In the genomic region with DNA sequence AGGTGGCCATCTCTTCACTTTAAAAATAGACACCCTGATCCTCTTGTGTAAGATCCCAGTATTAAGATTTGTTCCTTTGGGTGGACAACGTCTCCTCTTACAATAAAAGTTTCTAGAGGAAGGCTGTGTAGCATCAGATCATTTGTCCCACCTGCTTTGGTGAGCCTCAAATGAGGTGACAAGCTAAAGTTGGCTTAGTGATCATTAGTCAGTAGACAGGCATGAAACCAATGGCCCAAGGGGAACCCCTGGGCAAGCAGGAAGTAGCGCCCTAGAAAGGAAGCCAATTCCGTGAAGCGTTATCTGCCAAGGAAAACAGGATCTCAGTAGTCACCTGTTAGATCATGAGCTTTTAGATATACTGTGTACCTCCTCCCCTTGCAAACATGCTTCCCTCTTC, we compare ENCODE assay signal across 25 cellular contexts.
DNase-seq lines count a peak whose midpoint lies in the region; ATAC-seq and TF ChIP-seq lines count a peak whose summit lies in the region.
"Had no signal": no experiment of that assay in that cellular context is flagged by ENCODE, and none has a peak within 500 bp of the region (broad histone marks: within the 10 kb centered on the region; RNA-seq: fewer than 3 reads in every experiment).

No MANE protein-coding gene starts in this region.

- H3K27ac Mint-ChIP-seq in activated naive CD4-positive, alpha-beta T cell treated with anti-CD3 and anti-CD28 coated beads for 36 hours = no peak overlapping the region
- H3K27ac Mint-ChIP-seq in activated naive CD4-positive, alpha-beta T cell treated with anti-CD3 and anti-CD28 coated beads, Interleukin-2, amount 10 ng/mL, durations not matched to agents 7 days and 5 days = no peak overlapping the region
- H3K27ac Mint-ChIP-seq in stimulated activated naive B cell treated with anti-CD40 and anti-IgM and Interleukin-4, amounts not matched to agents 10 μg/mL and 1 μg/mL and 100 μg/mL, for 72 hours = no peak overlapping the region
- H3K27ac Mint-ChIP-seq: T-helper 2 cell treated with Interferon-gamma antibody and Interleukin-4, amounts not matched to agents 5 μg/mL and 100 μg/mL, for 36 hours; type B pancreatic cell had no signal

- intact Hi-C loops in activated naive CD4-positive, alpha-beta T cell treated with anti-CD3 and anti-CD28 coated beads for 36 hours (cut with micrococcal nuclease) = no loop called here
- intact Hi-C loops in mammary epithelial cell (cut with micrococcal nuclease) (no loop called here), thyroid gland (cut with DNase I) (no loop called here)

- CTCF ChIA-PET in activated naive CD4-positive, alpha-beta T cell treated with anti-CD3 and anti-CD28 coated beads for 36 hours (lab: Charles Lee) = interaction anchor here (1.5 kb wide), 1 partner anchor 11 kb away, joined by 6 read pairs; no protein-coding TSS in a partner anchor
- CTCF ChIA-PET in activated naive CD4-positive, alpha-beta T cell treated with anti-CD3 and anti-CD28 coated beads, Interleukin-2, amount 10 ng/mL, durations not matched to agents 7 days and 5 days (lab: Charles Lee) = interaction anchor here (1.1 to 1.5 kb wide), 3 partner anchors 12 to 376 kb away, joined by 3 to 4 read pairs (median 3); no protein-coding TSS in a partner anchor
- CTCF ChIA-PET in mammary epithelial cell (lab: Charles Lee; ENCODE audit: low non-redundant PET) = no interaction called here

- H3K27ac ChIP-seq in mammary epithelial cell (ENCODE audit: insufficient read depth, low read depth, low read length) (no peak overlapping the region), thyroid gland (no peak overlapping the region)
- H3K27ac ChIP-seq: brain microvascular endothelial cell, colonic mucosa, prostate gland had no signal

- BruUV-seq in mammary epithelial cell (replicated peaks; lab: Mats Ljungman, UMichigan) = no TSS peak

- TF ChIP-seq POLR2A in thyroid gland (IDR thresholded peaks at IDR 0.05) = no peak

- H3K27me3 ChIP-seq in mammary epithelial cell (ENCODE audit: insufficient read depth, low read length) (peaks cover 3% of the 10 kb centered on the region), thyroid gland (no peaks in the 10 kb centered on the region)
- H3K27me3 ChIP-seq: brain microvascular endothelial cell, colonic mucosa had no signal

- no peaks in the 10 kb centered on the region for H3K27me3 Mint-ChIP-seq in activated naive CD4-positive, alpha-beta T cell treated with anti-CD3 and anti-CD28 coated beads for 36 hours (ENCODE audit: low read depth)
- no peaks in the 10 kb centered on the region for H3K27me3 Mint-ChIP-seq in activated naive CD4-positive, alpha-beta T cell treated with anti-CD3 and anti-CD28 coated beads, Interleukin-2, amount 10 ng/mL, durations not matched to agents 7 days and 5 days
- peaks cover 0 to 8% of the 10 kb centered on the region in 2 donors for H3K27me3 Mint-ChIP-seq in stimulated activated naive B cell treated with anti-CD40 and anti-IgM and Interleukin-4, amounts not matched to agents 10 μg/mL and 1 μg/mL and 100 μg/mL, for 72 hours

- no peaks in the 10 kb centered on the region for H3K9me3 Mint-ChIP-seq in activated naive CD4-positive, alpha-beta T cell treated with anti-CD3 and anti-CD28 coated beads for 36 hours
- H3K9me3 Mint-ChIP-seq in activated naive CD4-positive, alpha-beta T cell treated with anti-CD3 and anti-CD28 coated beads, Interleukin-2, amount 10 ng/mL, durations not matched to agents 7 days and 5 days = no peaks in the 10 kb centered on the region
- no peaks in the 10 kb centered on the region for H3K9me3 Mint-ChIP-seq in stimulated activated naive B cell treated with anti-CD40 and anti-IgM and Interleukin-4, amounts not matched to agents 10 μg/mL and 1 μg/mL and 100 μg/mL, for 72 hours
- H3K9me3 Mint-ChIP-seq: T-helper 2 cell treated with Interferon-gamma antibody and Interleukin-4, amounts not matched to agents 5 μg/mL and 100 μg/mL, for 36 hours; type B pancreatic cell had no signal

- no peak overlapping the region for H3K4me3 ChIP-seq in mammary epithelial cell (replicated peaks in 1 of 3; ENCODE audit: insufficient read depth in 1 of 3, low read depth in 2 of 3, low read length in 3 of 3)
- no peak overlapping the region for H3K4me3 ChIP-seq in thyroid gland (replicated peaks in 1 of 3)
- H3K4me3 ChIP-seq: colonic mucosa, prostate gland, smooth muscle cell had no signal

- no peaks in the 10 kb centered on the region for H3K79me2 ChIP-seq in mammary epithelial cell (ENCODE audit: insufficient read depth, low read length)

- no peaks in the 10 kb centered on the region for H3K36me3 ChIP-seq in mammary epithelial cell (ENCODE audit: insufficient read depth, low read length)
- H3K36me3 ChIP-seq in thyroid gland = no peaks in the 10 kb centered on the region
- H3K36me3 ChIP-seq: brain microvascular endothelial cell, colonic mucosa, prostate gland had no signal

- dilution Hi-C loops in mammary epithelial cell (cut with HindIII; ENCODE audit: low sequenced_read_pairs) = no loop called here

- ATAC-seq in stimulated activated naive B cell treated with anti-CD40 and anti-IgM and Interleukin-4, amounts not matched to agents 10 μg/mL and 1 μg/mL and 100 μg/mL, for 72 hours (replicated peaks) = peak; percentile 21 to 55
- ATAC-seq in GM19324 (IDR thresholded peaks at IDR 0.05; ENCODE audit: low FRiP score, unreplicated experiment) = no peak

- no peaks in the 10 kb centered on the region for H3K4me1 ChIP-seq in mammary epithelial cell (ENCODE audit: insufficient read depth, low read length)
- H3K4me1 ChIP-seq in thyroid gland = no peaks in the 10 kb centered on the region
- H3K4me1 ChIP-seq: colonic mucosa, prostate gland had no signal

- in situ Hi-C loops in mammary epithelial cell (cut with MboI; ENCODE audit: low sequenced_read_pairs in 2 of 2) = loop anchor here in 1 of 2 donors (25.0 kb wide), 2 partner anchors 200 to 450 kb away; no protein-coding TSS in a partner anchor

- DNase-seq in activated naive CD4-positive, alpha-beta T cell treated with anti-CD3 and anti-CD28 coated beads for 36 hours = peak; percentile 8
- DNase-seq in activated naive CD4-positive, alpha-beta T cell treated with anti-CD3 and anti-CD28 coated beads, Interleukin-2, amount 10 ng/mL, durations not matched to agents 7 days and 5 days = no peak
- DNase-seq in mammary epithelial cell (peak; percentile 44), kidney tubule cell (ENCODE audit: low spot score) (peak; percentile 72), LoVo (ENCODE audit: low spot score) (no peak), thyroid gland (no peak)
- DNase-seq in stimulated activated naive B cell treated with anti-CD40 and anti-IgM and Interleukin-4, amounts not matched to agents 10 μg/mL and 1 μg/mL and 100 μg/mL, for 72 hours = no peak
- DNase-seq: 8988T; activated CD4-positive, alpha-beta T cell treated with anti-CD3 and anti-CD28 coated beads, Interleukin-2, amount 50 U/mL, for 4 hours; activated CD8-positive, alpha-beta memory T cell treated with anti-CD3 and anti-CD28 coated beads, Interleukin-2, amount 50 U/mL, for 48 hours; activated effector memory CD4-positive, alpha-beta T cell treated with anti-CD3 and anti-CD28 coated beads, Interleukin-2, amount 50 U/mL, for 16 hours; colonic mucosa; DMS79 treated with DMSO at 0.1 percent for 48 hours; GOT3; MM.1S; NCI-H1436; NCI-H524 treated with DMSO at 0.1 percent for 48 hours; RPMI8226; stimulated activated CD4-positive, alpha-beta T cell treated with anti-CD3 and anti-CD28 coated beads, Interleukin-2, amount 100 ng/mL, for 48 hours had no signal

- no peaks in the 10 kb centered on the region for H3K36me3 Mint-ChIP-seq in activated naive CD4-positive, alpha-beta T cell treated with anti-CD3 and anti-CD28 coated beads for 36 hours (ENCODE audit: low read depth)
- peaks cover 2% of the 10 kb centered on the region for H3K36me3 Mint-ChIP-seq in activated naive CD4-positive, alpha-beta T cell treated with anti-CD3 and anti-CD28 coated beads, Interleukin-2, amount 10 ng/mL, durations not matched to agents 7 days and 5 days
- peaks cover 0 to 3% of the 10 kb centered on the region in 2 donors for H3K36me3 Mint-ChIP-seq in stimulated activated naive B cell treated with anti-CD40 and anti-IgM and Interleukin-4, amounts not matched to agents 10 μg/mL and 1 μg/mL and 100 μg/mL, for 72 hours
- H3K36me3 Mint-ChIP-seq: type B pancreatic cell had no signal

- no peak for TF ChIP-seq CTCF in mammary epithelial cell (conservative IDR thresholded peaks at IDR 0.05 in 1 of 2, IDR thresholded peaks at IDR 0.05 in 1 of 2; ENCODE audit: extremely low read depth in 1 of 2, insufficient read depth in 1 of 2, low read depth in 1 of 2, low read length in 2 of 2)
- no peak for TF ChIP-seq CTCF in thyroid gland (IDR thresholded peaks at IDR 0.05)

- 94% methylated on average over 4 of the region's 4 CpGs for WGBS in mammary epithelial cell (ENCODE audit: low coverage, missing lambda C conversion rate)
- WGBS in thyroid gland, 2 donors = 71% methylated on average over 4 of the region's 4 CpGs

- H3K9me3 ChIP-seq in mammary epithelial cell (replicated peaks; ENCODE audit: insufficient read depth, low read length) (no peaks in the 10 kb centered on the region), thyroid gland (no peaks in the 10 kb centered on the region)
- H3K9me3 ChIP-seq: colonic mucosa, prostate gland had no signal

- no peak overlapping the region for H3K4me3 Mint-ChIP-seq in activated naive CD4-positive, alpha-beta T cell treated with anti-CD3 and anti-CD28 coated beads for 36 hours
- no peak overlapping the region for H3K4me3 Mint-ChIP-seq in activated naive CD4-positive, alpha-beta T cell treated with anti-CD3 and anti-CD28 coated beads, Interleukin-2, amount 10 ng/mL, durations not matched to agents 7 days and 5 days
- no peak overlapping the region for H3K4me3 Mint-ChIP-seq in stimulated activated naive B cell treated with anti-CD40 and anti-IgM and Interleukin-4, amounts not matched to agents 10 μg/mL and 1 μg/mL and 100 μg/mL, for 72 hours
- H3K4me3 Mint-ChIP-seq: T-helper 2 cell treated with Interferon-gamma antibody and Interleukin-4, amounts not matched to agents 5 μg/mL and 100 μg/mL, for 36 hours; type B pancreatic cell had no signal

- H3K4me2 ChIP-seq in mammary epithelial cell (ENCODE audit: insufficient read depth, low read depth, low read length) = no peak overlapping the region
- H3K4me2 ChIP-seq: smooth muscle cell had no signal

- H3K9ac ChIP-seq in mammary epithelial cell (ENCODE audit: insufficient read depth, low read length) = no peak overlapping the region

- no peak overlapping the region for H2AFZ ChIP-seq in mammary epithelial cell (ENCODE audit: low read depth, low read length)

- no peaks in the 10 kb centered on the region for H3K4me1 Mint-ChIP-seq in activated naive CD4-positive, alpha-beta T cell treated with anti-CD3 and anti-CD28 coated beads for 36 hours (ENCODE audit: low read depth)
- H3K4me1 Mint-ChIP-seq in activated naive CD4-positive, alpha-beta T cell treated with anti-CD3 and anti-CD28 coated beads, Interleukin-2, amount 10 ng/mL, durations not matched to agents 7 days and 5 days = no peaks in the 10 kb centered on the region
- peaks cover 0 to 2% of the 10 kb centered on the region in 2 donors for H3K4me1 Mint-ChIP-seq in stimulated activated naive B cell treated with anti-CD40 and anti-IgM and Interleukin-4, amounts not matched to agents 10 μg/mL and 1 μg/mL and 100 μg/mL, for 72 hours

- no peaks in the 10 kb centered on the region for H4K20me1 ChIP-seq in mammary epithelial cell (ENCODE audit: insufficient read depth, low read length)

Comparison
In these comparisons a context has a peak if more than half of its experiments do, and no peak if none do; other contexts are left out.
1. DNase-seq: peak in activated naive CD4-positive, alpha-beta T cell treated with anti-CD3 and anti-CD28 coated beads for 36 hours (single experiment), mammary epithelial cell (single experiment) and kidney tubule cell (single experiment); none in activated naive CD4-positive, alpha-beta T cell treated with anti-CD3 and anti-CD28 coated beads, Interleukin-2, amount 10 ng/mL, durations not matched to agents 7 days and 5 days (single experiment), stimulated activated naive B cell treated with anti-CD40 and anti-IgM and Interleukin-4, amounts not matched to agents 10 μg/mL and 1 μg/mL and 100 μg/mL, for 72 hours (single experiment), LoVo (single experiment) and thyroid gland (0 of 2).